ENCODE assay signal across 37 cellular contexts in genomic region chr10:2599571-2599970, GRCh38.
"Had no signal": no experiment of that assay in that cellular context is flagged by ENCODE, and none has a peak within 500 bp of the region (broad histone marks: within the 10 kb centered on the region; RNA-seq: fewer than 3 reads in every experiment).

No MANE protein-coding gene starts in this region.

- H3K4me1 Mint-ChIP-seq: activated B cell treated with CpG ODN at 0.5 μM for 24 hours; activated CD4-positive, alpha-beta T cell treated with anti-CD3 and anti-CD28 coated beads, Interleukin-2, amount 10 ng/mL, durations not matched to agents 24 days and 14 days; activated naive CD8-positive, alpha-beta T cell treated with anti-CD3 and anti-CD28 coated beads for 36 hours; activated T-helper 17 cell treated with anti-CD3 and anti-CD28 coated beads, Interleukin-2, amount 50 U/mL, for 72 hours had no signal

- H3K36me3 ChIP-seq: adrenal gland, brain microvascular endothelial cell, breast epithelium had no signal

- DNase-seq: activated B cell treated with CpG ODN at 0.5 μM for 24 hours; activated CD4-positive, alpha-beta memory T cell treated with anti-CD3 and anti-CD28 coated beads for 36 hours; activated CD4-positive, alpha-beta T cell treated with anti-CD3 and anti-CD28 coated beads for 4 hours; activated CD4-positive, alpha-beta T cell treated with anti-CD3 and anti-CD28 coated beads, Interleukin-2, amount 10 ng/mL, durations not matched to agents 24 days and 14 days; activated CD4-positive, alpha-beta T cell treated with anti-CD3 and anti-CD28 coated beads, Interleukin-2, amount 50 U/mL, for 1 hour; activated CD4-positive, alpha-beta T cell treated with anti-CD3 and anti-CD28 coated beads, Interleukin-2, amount 50 U/mL, for 4 hours; activated CD4-positive, CD25-positive, alpha-beta regulatory T cell treated with anti-CD3 and anti-CD28 coated beads, Interleukin-2, amount 50 U/mL, for 72 hours; activated CD8-positive, alpha-beta memory T cell treated with anti-CD3 and anti-CD28 coated beads, Interleukin-2, amount 50 U/mL, for 4 hours; activated CD8-positive, alpha-beta T cell treated with anti-CD3 and anti-CD28 coated beads for 36 hours; activated effector memory CD4-positive, alpha-beta T cell treated with anti-CD3 and anti-CD28 coated beads, Interleukin-2, amount 50 U/mL, for 16 hours; activated gamma-delta T cell treated with Interleukin-2 at 50 U/mL for 16 hours; activated naive CD4-positive, alpha-beta T cell; activated naive CD4-positive, alpha-beta T cell treated with anti-CD3 and anti-CD28 coated beads for 36 hours; activated naive CD4-positive, alpha-beta T cell treated with anti-CD3 and anti-CD28 coated beads, Interleukin-2, amount 50 U/mL, for 16 hours; activated naive CD8-positive, alpha-beta T cell treated with anti-CD3 and anti-CD28 coated beads for 36 hours; activated T-cell treated with anti-CD3 and anti-CD28 coated beads for 4 hours; activated T-cell treated with anti-CD3 and anti-CD28 coated beads, Interleukin-2, amount 50 U/mL, for 1 hour; activated T-cell treated with anti-CD3 and anti-CD28 coated beads, Interleukin-2, amount 50 U/mL, for 4 hours; activated T-cell treated with anti-CD3 and anti-CD28 coated beads, Interleukin-2, amount 50 U/mL, for 72 hours; adrenal gland; amniotic stem cell; aorta; body of pancreas; brain microvascular endothelial cell; central memory CD4-positive, alpha-beta T cell; T-helper 1 cell; T-helper 2 cell; T-helper 9 cell had no signal

- H3K4me3 Mint-ChIP-seq: activated B cell treated with CpG ODN at 0.5 μM for 24 hours; activated CD4-positive, alpha-beta memory T cell treated with anti-CD3 and anti-CD28 coated beads for 36 hours; activated CD4-positive, alpha-beta T cell treated with anti-CD3 and anti-CD28 coated beads, Interleukin-2, amount 10 ng/mL, durations not matched to agents 24 days and 14 days; activated CD8-positive, alpha-beta T cell treated with anti-CD3 and anti-CD28 coated beads for 36 hours; activated naive CD4-positive, alpha-beta T cell treated with anti-CD3 and anti-CD28 coated beads for 36 hours; activated naive CD8-positive, alpha-beta T cell treated with anti-CD3 and anti-CD28 coated beads for 36 hours; activated T-cell treated with anti-CD3 and anti-CD28 coated beads, Interleukin-2, amount 50 U/mL, for 4 hours; activated T-cell treated with anti-CD3 and anti-CD28 coated beads, Interleukin-2, amount 50 U/mL, for 72 hours; activated T-helper 1 cell treated with anti-CD3 and anti-CD28 coated beads, Interleukin-12 subunit alpha, Interleukin-12 subunit beta, Interleukin-2, Interleukin-4 antibody, amounts not matched to agents 30 ng/mL and 10 ng/mL and 1 ng/mL, durations not matched to agents 14 hours and 24 hours and 36 hours; activated T-helper 17 cell treated with anti-CD3 and anti-CD28 coated beads, Interleukin-2, amount 50 U/mL, for 72 hours; T-helper 1 cell treated with Interleukin-12 subunit alpha and Interleukin-12 subunit beta and Interleukin-4 antibody, amounts not matched to agents 30 μg/mL and 1 μg/mL, for 36 hours; T-helper 2 cell treated with Interferon-gamma antibody and Interleukin-4, amounts not matched to agents 5 μg/mL and 100 μg/mL, for 36 hours had no signal

- H3K4me3 ChIP-seq: adrenal gland, body of pancreas, breast epithelium had no signal

- H3K9me3 ChIP-seq: adrenal gland, body of pancreas, breast epithelium had no signal

- H3K4me1 ChIP-seq: adrenal gland, body of pancreas, breast epithelium had no signal

- FAIRE-seq: astrocyte, TTC549 had no signal

- H3K27ac Mint-ChIP-seq: activated B cell treated with CpG ODN at 0.5 μM for 24 hours; activated CD4-positive, alpha-beta memory T cell treated with anti-CD3 and anti-CD28 coated beads for 36 hours; activated CD4-positive, alpha-beta T cell treated with anti-CD3 and anti-CD28 coated beads, Interleukin-2, amount 10 ng/mL, durations not matched to agents 24 days and 14 days; activated CD8-positive, alpha-beta T cell treated with anti-CD3 and anti-CD28 coated beads for 36 hours; activated naive CD4-positive, alpha-beta T cell treated with anti-CD3 and anti-CD28 coated beads for 36 hours; activated naive CD4-positive, alpha-beta T cell treated with anti-CD3 and anti-CD28 coated beads, Interleukin-2, amount 50 U/mL, for 72 hours; activated naive CD8-positive, alpha-beta T cell treated with anti-CD3 and anti-CD28 coated beads for 36 hours; activated T-cell treated with anti-CD3 and anti-CD28 coated beads, Interleukin-2, amount 50 U/mL, for 72 hours; activated T-helper 1 cell treated with anti-CD3 and anti-CD28 coated beads, Interleukin-12 subunit alpha, Interleukin-12 subunit beta, Interleukin-2, Interleukin-4 antibody, amounts not matched to agents 30 ng/mL and 10 ng/mL and 1 ng/mL, durations not matched to agents 14 hours and 24 hours and 36 hours; activated T-helper 17 cell treated with anti-CD3 and anti-CD28 coated beads, Interleukin-2, amount 50 U/mL, for 72 hours; T-helper 1 cell treated with Interleukin-12 subunit alpha and Interleukin-12 subunit beta and Interleukin-4 antibody, amounts not matched to agents 30 μg/mL and 1 μg/mL, for 36 hours; T-helper 2 cell treated with Interferon-gamma antibody and Interleukin-4, amounts not matched to agents 5 μg/mL and 100 μg/mL, for 36 hours had no signal

- H3K9me3 Mint-ChIP-seq: activated B cell treated with CpG ODN at 0.5 μM for 24 hours; activated CD4-positive, alpha-beta memory T cell treated with anti-CD3 and anti-CD28 coated beads for 36 hours; activated CD4-positive, alpha-beta T cell treated with anti-CD3 and anti-CD28 coated beads, Interleukin-2, amount 10 ng/mL, durations not matched to agents 24 days and 14 days; activated CD8-positive, alpha-beta T cell treated with anti-CD3 and anti-CD28 coated beads for 36 hours; activated naive CD4-positive, alpha-beta T cell treated with anti-CD3 and anti-CD28 coated beads for 36 hours; activated naive CD4-positive, alpha-beta T cell treated with anti-CD3 and anti-CD28 coated beads, Interleukin-2, amount 50 U/mL, for 72 hours; activated naive CD8-positive, alpha-beta T cell treated with anti-CD3 and anti-CD28 coated beads for 36 hours; activated T-cell treated with anti-CD3 and anti-CD28 coated beads, Interleukin-2, amount 50 U/mL, for 4 hours; activated T-cell treated with anti-CD3 and anti-CD28 coated beads, Interleukin-2, amount 50 U/mL, for 72 hours; T-helper 2 cell treated with Interferon-gamma antibody and Interleukin-4, amounts not matched to agents 5 μg/mL and 100 μg/mL, for 36 hours had no signal

- ATAC-seq: activated CD8-positive, alpha-beta T cell treated with anti-CD3 and anti-CD28 coated beads for 36 hours; activated naive CD4-positive, alpha-beta T cell treated with anti-CD3 and anti-CD28 coated beads, Interleukin-2, amount 50 U/mL, for 72 hours; activated T-cell treated with anti-CD3 and anti-CD28 coated beads, Interleukin-2, amount 50 U/mL, for 4 hours; activated T-cell treated with anti-CD3 and anti-CD28 coated beads, Interleukin-2, amount 50 U/mL, for 72 hours; activated T-helper 17 cell treated with anti-CD3 and anti-CD28 coated beads, Interleukin-2, amount 50 U/mL, for 72 hours; body of pancreas had no signal

- H3K27me3 ChIP-seq: adrenal gland, body of pancreas, brain microvascular endothelial cell, breast epithelium had no signal

- H3K27ac ChIP-seq: adrenal gland, body of pancreas, brain microvascular endothelial cell, breast epithelium, VCaP had no signal

- H3K36me3 Mint-ChIP-seq: activated CD4-positive, alpha-beta memory T cell treated with anti-CD3 and anti-CD28 coated beads for 36 hours; activated naive CD4-positive, alpha-beta T cell treated with anti-CD3 and anti-CD28 coated beads, Interleukin-2, amount 50 U/mL, for 72 hours; activated naive CD8-positive, alpha-beta T cell treated with anti-CD3 and anti-CD28 coated beads for 36 hours had no signal
